Comparison of ENCODE assay signal across 8 cellular contexts in the genomic region with DNA sequence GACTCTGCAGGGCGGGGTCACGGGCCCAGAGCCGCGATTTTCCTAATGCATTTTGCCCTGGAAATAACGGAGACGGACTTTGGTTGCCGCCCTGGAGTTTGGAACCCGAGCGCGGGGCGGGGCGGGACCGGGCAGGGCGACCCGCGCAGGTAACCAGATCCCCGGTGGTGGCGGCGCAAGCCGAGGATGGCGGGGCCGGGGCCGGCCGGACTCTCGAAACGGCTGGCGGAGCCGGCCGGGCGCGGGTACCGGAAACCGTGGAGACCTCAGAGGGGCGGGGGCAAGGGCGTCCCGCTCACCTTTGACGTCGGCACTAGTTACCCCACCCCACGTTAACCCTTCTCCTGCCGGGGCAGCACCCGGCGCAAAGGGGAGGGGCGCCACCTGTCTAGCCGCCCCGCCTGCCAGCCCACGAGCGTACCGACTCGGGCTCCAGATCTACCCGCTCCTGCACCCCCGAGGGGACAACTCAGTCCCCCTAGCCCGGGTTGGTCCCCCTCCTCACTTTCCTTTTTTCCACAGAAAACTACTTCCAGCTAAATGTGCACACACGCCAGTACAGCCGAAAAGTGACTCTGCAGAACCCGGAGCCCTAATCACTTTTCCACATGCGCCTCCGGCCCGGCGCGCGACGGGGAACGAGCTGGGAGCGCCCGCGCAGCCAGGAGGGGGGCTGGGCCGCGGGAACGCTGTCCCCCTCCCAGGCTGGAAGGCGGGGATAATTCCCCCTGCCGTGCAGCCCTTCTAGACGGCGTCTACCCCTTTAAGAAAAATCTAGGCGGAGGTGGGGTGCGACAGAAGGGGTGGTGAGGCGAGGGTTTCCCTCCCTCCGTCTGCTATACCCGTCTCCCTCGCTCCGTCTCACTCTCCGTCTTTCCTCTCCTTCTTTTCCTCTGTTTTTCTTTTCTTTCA. TPM values are rescaled to one million over a fixed set of nuclear protein-coding genes. Genes with fewer than 3 reads are reported as not detected.
DNase-seq lines count a peak whose midpoint lies in the region; ATAC-seq and TF ChIP-seq lines count a peak whose summit lies in the region.

No MANE protein-coding gene starts in this region.

- H3K4me1 ChIP-seq in NT2/D1 (ENCODE audit: insufficient read depth, insufficient read length) (peaks cover 6% of the 10 kb centered on the region), mesendoderm (ENCODE audit: control insufficient read depth, low read depth, low read length) (peaks cover 2% of the 10 kb centered on the region), upper lobe of right lung (peaks cover 63% of the 10 kb centered on the region)

- no peak overlapping the region for H2BK120ac ChIP-seq in mesendoderm (ENCODE audit: low read depth, low read length)

- H3K56ac ChIP-seq in mesendoderm (ENCODE audit: low read length), result peak overlapping the region; percentile 64

- H3K79me1 ChIP-seq in mesendoderm (ENCODE audit: low read length), result no peaks in the 10 kb centered on the region

- no peaks in the 10 kb centered on the region for H3K36me3 ChIP-seq in NT2/D1 (ENCODE audit: insufficient read depth, insufficient read length, low read length)
- H3K36me3 ChIP-seq in mesendoderm (ENCODE audit: control insufficient read depth, insufficient read depth, low read length), result no peaks in the 10 kb centered on the region
- no peaks in the 10 kb centered on the region for H3K36me3 ChIP-seq in upper lobe of right lung

- no peak overlapping the region for H2BK5ac ChIP-seq in mesendoderm (ENCODE audit: low read length)

- no peak overlapping the region for H3K4ac ChIP-seq in mesendoderm (ENCODE audit: low read depth, low read length)

- peak; percentile 11 for ATAC-seq in upper lobe of right lung
- no peak for ATAC-seq in HG02870 (IDR thresholded peaks at IDR 0.05; ENCODE audit: unreplicated experiment)
- no peak for ATAC-seq in HG03097 (IDR thresholded peaks at IDR 0.05; ENCODE audit: low FRiP score, unreplicated experiment)

- no peak overlapping the region for H2BK15ac ChIP-seq in mesendoderm (replicated peaks; ENCODE audit: low read depth)

- intact Hi-C loops in upper lobe of right lung (cut with DNase I), result loop anchor here (10.0 kb wide), 1 partner anchor 220 kb away; no protein-coding TSS in a partner anchor

- H3K4me3 ChIP-seq in NT2/D1 (ENCODE audit: insufficient read length, low read depth), result peak overlapping the region; percentile 40
- peak overlapping the region; percentile 80 for H3K4me3 ChIP-seq in coronary artery
- peak overlapping the region; percentile 36 for H3K4me3 ChIP-seq in mesendoderm (ENCODE audit: low read length)
- H3K4me3 ChIP-seq in upper lobe of right lung, result peak overlapping the region; percentile 46

- H3K23ac ChIP-seq in mesendoderm (ENCODE audit: low read length), result no peak overlapping the region

- H3K18ac ChIP-seq in mesendoderm (ENCODE audit: low read length), result peak overlapping the region; percentile 25

- H3K9ac ChIP-seq in NT2/D1 (ENCODE audit: insufficient read length, low read depth) (peak overlapping the region; percentile 61), mesendoderm (ENCODE audit: low read length) (peak overlapping the region; percentile 54)

- H3K79me2 ChIP-seq in mesendoderm (ENCODE audit: control insufficient read depth, insufficient read depth, low read length), result no peaks in the 10 kb centered on the region

- H3K27ac ChIP-seq in coronary artery (peak overlapping the region; percentile 62 to 90), mesendoderm (ENCODE audit: low read depth, low read length) (no peak overlapping the region), upper lobe of right lung (no peak overlapping the region)

- H3K9me3 ChIP-seq in NT2/D1 (ENCODE audit: insufficient read depth, low read length) (peaks cover 6% of the 10 kb centered on the region; the same call in 1 of the 2 replicates), upper lobe of right lung (no peaks in the 10 kb centered on the region)

- H4K5ac ChIP-seq in mesendoderm (ENCODE audit: low read length), result no peak overlapping the region

- no peak overlapping the region for H4K8ac ChIP-seq in mesendoderm (ENCODE audit: low read depth, low read length)

- TF ChIP-seq CTCF in coronary artery (IDR thresholded peaks at IDR 0.05), result no peak
- no peak for TF ChIP-seq CTCF in upper lobe of right lung (IDR thresholded peaks at IDR 0.05)

- H3K4me2 ChIP-seq in mesendoderm (ENCODE audit: low read length), result peak overlapping the region; percentile 93

- H3K27me3 ChIP-seq in NT2/D1 (ENCODE audit: insufficient read depth, insufficient read length), result peaks cover 86% of the 10 kb centered on the region
- peaks cover 51% of the 10 kb centered on the region for H3K27me3 ChIP-seq in mesendoderm (ENCODE audit: insufficient read depth, low read length, poor library complexity)
- peaks cover 70% of the 10 kb centered on the region for H3K27me3 ChIP-seq in upper lobe of right lung

- WGBS in mesendoderm (ENCODE audit: extremely low coverage, insufficient coverage, low lambda C conversion rate), result no CpG with 5 or more reads among the region's 81 CpGs

- H2AK5ac ChIP-seq in mesendoderm (ENCODE audit: low read length), result no peak overlapping the region

- DNase-seq in NCI-H2227 (lab: John Stamatoyannopoulos, UW; ENCODE audit: unreplicated experiment) (peak; percentile 23), NCI-H2227 treated with DMSO at 0.1 percent for 48 hours (lab: John Stamatoyannopoulos, UW) (no peak), NT2/D1 (ENCODE audit: low read depth, low spot score) (peak; percentile 52), coronary artery (ENCODE audit: low spot score) (peak; percentile 75), mesendoderm (peak; percentile 82), upper lobe of right lung (peak; percentile 71)

RNA-seq across cellular contexts. Expression of gene CYP26B1, which starts 2.7 kb away (rescaled TPM):
- 0.15 TPM for polyA plus RNA-seq in mesendoderm (2013, experiment 1 of 2)
- 0.13 TPM for polyA plus RNA-seq in mesendoderm (2013, experiment 2 of 2)
- 3.8 TPM for total RNA-seq in upper lobe of right lung

Comparison
In these comparisons a context has a peak if more than half of its experiments do, and no peak if none do; other contexts are left out.
1. H3K27ac ChIP-seq: peak in coronary artery (2 of 2); none in mesendoderm (single experiment) and upper lobe of right lung (single experiment).
2. Peak in every context shown above with its lines, with median percentiles within 50 percentile points of each other: H3K4me3 ChIP-seq.